ENCODE assay signal across 1 cellular context in genomic region chrX:147891886-147892285, GRCh38.
TF ChIP-seq lines count a peak whose summit lies in the region.

No MANE protein-coding gene starts in this region.

TF ChIP-seq in GM12878, 131 proteins besides CTCF, POLR2A, EP300 and RAD21 (continued from another document):
- TF ChIP-seq, protein P1, sequence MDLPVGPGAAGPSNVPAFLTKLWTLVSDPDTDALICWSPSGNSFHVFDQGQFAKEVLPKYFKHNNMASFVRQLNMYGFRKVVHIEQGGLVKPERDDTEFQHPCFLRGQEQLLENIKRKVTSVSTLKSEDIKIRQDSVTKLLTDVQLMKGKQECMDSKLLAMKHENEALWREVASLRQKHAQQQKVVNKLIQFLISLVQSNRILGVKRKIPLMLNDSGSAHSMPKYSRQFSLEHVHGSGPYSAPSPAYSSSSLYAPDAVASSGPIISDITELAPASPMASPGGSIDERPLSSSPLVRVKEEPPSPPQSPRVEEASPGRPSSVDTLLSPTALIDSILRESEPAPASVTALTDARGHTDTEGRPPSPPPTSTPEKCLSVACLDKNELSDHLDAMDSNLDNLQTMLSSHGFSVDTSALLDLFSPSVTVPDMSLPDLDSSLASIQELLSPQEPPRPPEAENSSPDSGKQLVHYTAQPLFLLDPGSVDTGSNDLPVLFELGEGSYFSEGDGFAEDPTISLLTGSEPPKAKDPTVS (IDR thresholded peaks at IDR 0.05; ENCODE audit: low read depth, low read length), result no peak
- TF ChIP-seq PML (IDR thresholded peaks at IDR 0.05; ENCODE audit: low read length), result no peak
- TF ChIP-seq BCL11A (IDR thresholded peaks at IDR 0.05; ENCODE audit: low read depth, low read length), result no peak
- no peak for TF ChIP-seq ZNF217 (IDR thresholded peaks at IDR 0.05)
- TF ChIP-seq, protein P2, sequence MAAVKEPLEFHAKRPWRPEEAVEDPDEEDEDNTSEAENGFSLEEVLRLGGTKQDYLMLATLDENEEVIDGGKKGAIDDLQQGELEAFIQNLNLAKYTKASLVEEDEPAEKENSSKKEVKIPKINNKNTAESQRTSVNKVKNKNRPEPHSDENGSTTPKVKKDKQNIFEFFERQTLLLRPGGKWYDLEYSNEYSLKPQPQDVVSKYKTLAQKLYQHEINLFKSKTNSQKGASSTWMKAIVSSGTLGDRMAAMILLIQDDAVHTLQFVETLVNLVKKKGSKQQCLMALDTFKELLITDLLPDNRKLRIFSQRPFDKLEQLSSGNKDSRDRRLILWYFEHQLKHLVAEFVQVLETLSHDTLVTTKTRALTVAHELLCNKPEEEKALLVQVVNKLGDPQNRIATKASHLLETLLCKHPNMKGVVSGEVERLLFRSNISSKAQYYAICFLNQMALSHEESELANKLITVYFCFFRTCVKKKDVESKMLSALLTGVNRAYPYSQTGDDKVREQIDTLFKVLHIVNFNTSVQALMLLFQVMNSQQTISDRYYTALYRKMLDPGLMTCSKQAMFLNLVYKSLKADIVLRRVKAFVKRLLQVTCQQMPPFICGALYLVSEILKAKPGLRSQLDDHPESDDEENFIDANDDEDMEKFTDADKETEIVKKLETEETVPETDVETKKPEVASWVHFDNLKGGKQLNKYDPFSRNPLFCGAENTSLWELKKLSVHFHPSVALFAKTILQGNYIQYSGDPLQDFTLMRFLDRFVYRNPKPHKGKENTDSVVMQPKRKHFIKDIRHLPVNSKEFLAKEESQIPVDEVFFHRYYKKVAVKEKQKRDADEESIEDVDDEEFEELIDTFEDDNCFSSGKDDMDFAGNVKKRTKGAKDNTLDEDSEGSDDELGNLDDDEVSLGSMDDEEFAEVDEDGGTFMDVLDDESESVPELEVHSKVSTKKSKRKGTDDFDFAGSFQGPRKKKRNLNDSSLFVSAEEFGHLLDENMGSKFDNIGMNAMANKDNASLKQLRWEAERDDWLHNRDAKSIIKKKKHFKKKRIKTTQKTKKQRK (IDR thresholded peaks at IDR 0.05; ENCODE audit: low read depth, low read length), result no peak
- TF ChIP-seq HDAC6 (IDR thresholded peaks at IDR 0.05; ENCODE audit: unreplicated experiment), result no peak
- TF ChIP-seq DPF2 (IDR thresholded peaks at IDR 0.05), result no peak
- no peak for TF ChIP-seq ZNF687 (IDR thresholded peaks at IDR 0.05)
- no peak for TF ChIP-seq PRDM15 (CRISPR knock-in tag; IDR thresholded peaks at IDR 0.05)
- no peak for TF ChIP-seq POLR2AphosphoS2 (IDR thresholded peaks at IDR 0.05; ENCODE audit: low read depth, low read length)
- TF ChIP-seq RBBP5 (conservative IDR thresholded peaks at IDR 0.05), result no peak
- no peak for TF ChIP-seq MEF2B (IDR thresholded peaks at IDR 0.05; ENCODE audit: partially characterized antibody, poor library complexity, severe bottlenecking)
